ENCODE assay signal across 32 cellular contexts in genomic region chr3:171847595-171848259, GRCh38. TPM values are rescaled to one million over a fixed set of nuclear protein-coding genes. Genes with fewer than 3 reads are reported as not detected.
"Had no signal": no experiment of that assay in that cellular context is flagged by ENCODE, and none has a peak within 500 bp of the region (broad histone marks: within the 10 kb centered on the region; RNA-seq: fewer than 3 reads in every experiment).

No MANE protein-coding gene starts in this region.

- H3K36me3 ChIP-seq: gastrocnemius medialis, lower lobe of right lung, ovary, sigmoid colon, suprapubic skin, transverse colon, upper lobe of right lung, uterus had no signal

- H3K9me3 ChIP-seq: gastrocnemius medialis, lower lobe of right lung, ovary, psoas muscle, sigmoid colon, suprapubic skin, transverse colon, upper lobe of right lung, uterus had no signal

- H3K4me3 Mint-ChIP-seq: dendritic cell treated with granulocyte-macrophage colony-stimulating factor and Interleukin-4, amounts not matched to agents 40 ng/mL and 50 ng/mL, for 4 days; endodermal cell; natural killer cell; stimulated activated effector memory CD8-positive, alpha-beta T cell treated with anti-CD3 and anti-CD28 coated beads, Interleukin-12 subunit alpha, Interleukin-12 subunit beta, amount 100 ng/mL, for 72 hours had no signal

- H3K27ac Mint-ChIP-seq: dendritic cell treated with granulocyte-macrophage colony-stimulating factor and Interleukin-4, amounts not matched to agents 40 ng/mL and 50 ng/mL, for 4 days; endodermal cell; natural killer cell; stimulated activated effector memory CD8-positive, alpha-beta T cell treated with anti-CD3 and anti-CD28 coated beads, Interleukin-12 subunit alpha, Interleukin-12 subunit beta, amount 100 ng/mL, for 72 hours had no signal

- ATAC-seq: esophagus mucosa, gastrocnemius medialis, lower lobe of right lung, natural killer cell, psoas muscle, right cardiac atrium, upper lobe of right lung had no signal

- H3K27me3 ChIP-seq: gastrocnemius medialis, ovary, sigmoid colon, suprapubic skin, transverse colon, upper lobe of right lung, uterus had no signal

- H3K4me1 Mint-ChIP-seq: natural killer cell; stimulated activated effector memory CD8-positive, alpha-beta T cell treated with anti-CD3 and anti-CD28 coated beads, Interleukin-12 subunit alpha, Interleukin-12 subunit beta, amount 100 ng/mL, for 72 hours had no signal

- H3K9me3 Mint-ChIP-seq: dendritic cell treated with granulocyte-macrophage colony-stimulating factor and Interleukin-4, amounts not matched to agents 40 ng/mL and 50 ng/mL, for 4 days; stimulated activated effector memory CD8-positive, alpha-beta T cell treated with anti-CD3 and anti-CD28 coated beads, Interleukin-12 subunit alpha, Interleukin-12 subunit beta, amount 100 ng/mL, for 72 hours had no signal

- DNase-seq: effector CD8-positive, alpha-beta T cell; endodermal cell; foreskin fibroblast; gastrocnemius medialis; head of caudate nucleus; left ventricle myocardium superior; lower lobe of right lung; natural killer cell; occipital lobe; ovary; posterior cingulate gyrus; psoas muscle; right cardiac atrium; sigmoid colon; stimulated activated CD4-positive, alpha-beta T cell treated with anti-CD3 and anti-CD28 coated beads, Interleukin-2, amount 100 ng/mL, for 24 hours; stimulated activated CD4-positive, alpha-beta T cell treated with anti-CD3 and anti-CD28 coated beads, Interleukin-4, amount 100 ng/mL, for 24 hours; stimulated activated naive CD4-positive, alpha-beta T cell treated with Interleukin-2 at 50 U/mL for 16 hours; transverse colon; upper lobe of right lung; uterus had no signal

- H3K4me1 ChIP-seq: gastrocnemius medialis, psoas muscle, suprapubic skin, transverse colon, uterus had no signal

- H3K4me3 ChIP-seq: gastrocnemius medialis, lower lobe of right lung, ovary, psoas muscle, sigmoid colon, suprapubic skin, transverse colon, upper lobe of right lung, uterus had no signal

- H3K27ac ChIP-seq: epithelial cell of prostate, gastrocnemius medialis, lower lobe of right lung, ovary, psoas muscle, sigmoid colon, suprapubic skin, transverse colon, upper lobe of right lung, uterus had no signal

- H3K27me3 Mint-ChIP-seq: dendritic cell treated with granulocyte-macrophage colony-stimulating factor and Interleukin-4, amounts not matched to agents 40 ng/mL and 50 ng/mL, for 4 days had no signal

- H3K36me3 Mint-ChIP-seq: natural killer cell; stimulated activated effector memory CD8-positive, alpha-beta T cell treated with anti-CD3 and anti-CD28 coated beads, Interleukin-12 subunit alpha, Interleukin-12 subunit beta, amount 100 ng/mL, for 72 hours had no signal

- FAIRE-seq: keratinocyte had no signal

RNA-seq across cellular contexts. Expression of gene TMEM212, which starts 4.6 kb away (rescaled TPM):
- total RNA-seq: endodermal cell, esophagus mucosa, gastrocnemius medialis, glomerular endothelial cell, left ventricle myocardium superior, mononuclear cell, natural killer cell, occipital lobe, psoas muscle, renal cortical epithelial cell, right cardiac atrium, sigmoid colon, skeletal muscle tissue, suprapubic skin, transverse colon, upper lobe of right lung had no signal
- polyA plus RNA-seq: keratinocyte, neural cell, ovary, psoas muscle, right cardiac atrium, sigmoid colon, thymus had no signal
